ENCODE assay signal across 9 cellular contexts in the genomic region with DNA sequence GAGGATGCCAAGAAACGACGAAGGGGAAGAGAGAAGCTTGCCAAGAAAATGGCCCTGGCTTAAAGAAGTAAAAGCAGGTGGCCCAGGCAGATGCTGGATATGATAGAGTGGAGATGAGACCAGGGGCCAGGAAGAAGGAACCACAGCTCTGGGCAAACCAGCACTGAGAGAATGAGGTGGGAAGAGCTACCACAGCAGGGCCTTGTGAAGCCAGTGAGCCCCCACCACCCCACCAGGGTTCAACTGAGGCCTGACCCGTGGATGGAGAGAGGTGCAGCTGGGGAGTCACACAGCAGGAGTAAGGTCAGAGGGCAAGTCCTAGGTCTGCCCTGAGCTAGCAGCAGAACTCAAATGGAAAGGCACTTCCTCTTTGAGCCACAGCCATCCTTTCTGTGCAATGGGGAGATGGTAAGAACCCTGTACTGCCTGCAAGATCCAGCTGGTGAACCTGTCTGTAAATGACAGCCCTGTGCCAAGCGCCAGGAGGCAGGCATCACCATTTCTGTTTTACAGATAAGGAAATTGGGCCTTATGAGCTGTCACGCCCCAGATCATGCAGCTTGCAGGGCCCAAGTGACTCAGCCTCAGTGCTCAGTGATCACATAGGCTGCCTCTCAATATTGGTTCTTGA. TPM values are rescaled to one million over a fixed set of nuclear protein-coding genes. Genes with fewer than 3 reads are reported as not detected.
DNase-seq lines count a peak whose midpoint lies in the region; ATAC-seq and TF ChIP-seq lines count a peak whose summit lies in the region.
"Had no signal": no experiment of that assay in that cellular context is flagged by ENCODE, and none has a peak within 500 bp of the region (broad histone marks: within the 10 kb centered on the region; RNA-seq: fewer than 3 reads in every experiment).

No MANE protein-coding gene starts in this region.

- no peaks in the 10 kb centered on the region for H3K36me3 ChIP-seq in PC-9 (ENCODE audit: low read depth)

- no peaks in the 10 kb centered on the region for H3K27me3 Mint-ChIP-seq in IgD-negative memory B cell
- H3K27me3 Mint-ChIP-seq in effector memory CD8-positive, alpha-beta T cell: no peaks in the 10 kb centered on the region
- H3K27me3 Mint-ChIP-seq in chondrocyte (ENCODE audit: low read depth): no peaks in the 10 kb centered on the region

- intact Hi-C loops in PC-9 (cut with micrococcal nuclease; ENCODE audit: unreplicated experiment): no loop called here

- no peaks in the 10 kb centered on the region for H3K9me2 ChIP-seq in PC-9 (ENCODE audit: insufficient read depth)

- H3K9me3 ChIP-seq in PC-9 (ENCODE audit: insufficient read depth, low read depth): no peaks in the 10 kb centered on the region

- no peak for ATAC-seq in effector memory CD8-positive, alpha-beta T cell (replicated peaks)

- H3K27ac ChIP-seq in PC-9: no peak overlapping the region

- peak overlapping the region; percentile 71 to 94 (median 91) for H3K4me3 Mint-ChIP-seq in IgD-negative memory B cell
- H3K4me3 Mint-ChIP-seq in effector memory CD8-positive, alpha-beta T cell: peak overlapping the region; percentile 81 to 96
- no peak overlapping the region for H3K4me3 Mint-ChIP-seq in chondrocyte (ENCODE audit: unreplicated experiment)
- H3K4me3 Mint-ChIP-seq: mesothelial cell of epicardium had no signal

- no peak overlapping the region for H3K4me2 ChIP-seq in PC-9

- H3K79me2 ChIP-seq in PC-9 (ENCODE audit: low read depth): no peaks in the 10 kb centered on the region

- H3K27ac Mint-ChIP-seq in IgD-negative memory B cell (peak overlapping the region; percentile 98 to 100 (median 100)), chondrocyte (ENCODE audit: unreplicated experiment) (no peak overlapping the region)
- H3K27ac Mint-ChIP-seq in effector memory CD8-positive, alpha-beta T cell: peak overlapping the region; percentile 91 to 96
- H3K27ac Mint-ChIP-seq: mesothelial cell of epicardium had no signal

- DNase-seq in activated CD4-positive, alpha-beta T cell treated with anti-CD3 and anti-CD28 coated beads for 1 hour: peak; percentile 58
- no peak for DNase-seq in effector memory CD8-positive, alpha-beta T cell
- DNase-seq in stimulated activated CD4-positive, alpha-beta T cell treated with anti-CD3 and anti-CD28 coated beads, TNF-alpha, amount 100 ng/mL, for 4 hours (ENCODE audit: low read depth in 3 of 3): peak in 2 of 3 experiments; percentile 50 to 60
- no peak for DNase-seq in PC-9
- no peak for DNase-seq in chondrocyte (ENCODE audit: low spot score)
- DNase-seq in HT-29 (ENCODE audit: low spot score): no peak
- DNase-seq in GM19238 (ENCODE audit: insufficient read length, low spot score): no peak

- H3F3A ChIP-seq in PC-9 (ENCODE audit: insufficient read depth, low read depth): no peaks in the 10 kb centered on the region; the same call in 1 of the 2 replicates

- no peaks in the 10 kb centered on the region for H3K36me3 Mint-ChIP-seq in IgD-negative memory B cell
- H3K36me3 Mint-ChIP-seq in effector memory CD8-positive, alpha-beta T cell (ENCODE audit: insufficient read depth): peaks cover 21% of the 10 kb centered on the region
- H3K36me3 Mint-ChIP-seq in chondrocyte (ENCODE audit: low read depth): peaks cover 2% of the 10 kb centered on the region
- H3K36me3 Mint-ChIP-seq: mesothelial cell of epicardium had no signal

- no peak for TF ChIP-seq CTCF in PC-9 (conservative IDR thresholded peaks at IDR 0.05)
- no peak for TF ChIP-seq CTCF in chondrocyte (IDR thresholded peaks at IDR 0.05)

- H2AFZ ChIP-seq in PC-9: no peak overlapping the region

- H3K4me3 ChIP-seq in PC-9: no peak overlapping the region

- H3K9me3 Mint-ChIP-seq in IgD-negative memory B cell: no peaks in the 10 kb centered on the region
- H3K9me3 Mint-ChIP-seq in effector memory CD8-positive, alpha-beta T cell: no peaks in the 10 kb centered on the region
- H3K9me3 Mint-ChIP-seq in chondrocyte (ENCODE audit: low read depth): no peaks in the 10 kb centered on the region
- H3K9me3 Mint-ChIP-seq: mesothelial cell of epicardium had no signal

- peaks cover 6% of the 10 kb centered on the region for H3K4me1 ChIP-seq in PC-9 (replicated peaks; ENCODE audit: insufficient read depth)

- BruUV-seq in PC-9 (replicated peaks; lab: Mats Ljungman, UMichigan): no TSS peak

- CTCF ChIA-PET in PC-9 (lab: Charles Lee): no interaction called here

- POLR2A ChIA-PET in PC-9 (lab: Charles Lee; ENCODE audit: unreplicated experiment): no interaction called here

- no peaks in the 10 kb centered on the region for H4K20me1 ChIP-seq in PC-9 (ENCODE audit: insufficient read depth)

- H3K27me3 ChIP-seq in PC-9 (ENCODE audit: insufficient read depth, low read depth): no peaks in the 10 kb centered on the region

- H3K4me1 Mint-ChIP-seq in IgD-negative memory B cell: peaks cover 49 to 85% (median 70%) of the 10 kb centered on the region in 3 donors
- peaks cover 72 to 82% of the 10 kb centered on the region in 2 donors for H3K4me1 Mint-ChIP-seq in effector memory CD8-positive, alpha-beta T cell (ENCODE audit: low read depth in 2 of 2)
- peaks cover 26% of the 10 kb centered on the region for H3K4me1 Mint-ChIP-seq in chondrocyte (ENCODE audit: low read depth)

RNA-seq across cellular contexts. Expression of a gene that starts 8.5 kb away (rescaled TPM):
- polyA plus RNA-seq in IgD-negative memory B cell: 1,152 TPM
- total RNA-seq in PC-9 (2021): 168 and 206 TPM in 2 replicates
- total RNA-seq in chondrocyte: 156 to 175 TPM (median 162 TPM) in 3 replicates
- total RNA-seq in HT-29 (2014; rRNA removed; shearing (Covaris generic)): 172 and 198 TPM in 2 replicates

RNA-seq across cellular contexts. Expression of a gene that starts 18.0 kb away (rescaled TPM):
- 11.2 TPM for polyA plus RNA-seq in IgD-negative memory B cell
- total RNA-seq in PC-9 (2021) (57.2 and 59.9 TPM in 2 replicates), chondrocyte (8.7 to 20.4 TPM (median 8.7 TPM) in 3 replicates)
- total RNA-seq in HT-29 (2014; rRNA removed; shearing (Covaris generic)): 22.0 and 26.8 TPM in 2 replicates

RNA-seq across cellular contexts. Expression of a gene that starts 29.3 kb away (rescaled TPM):
- polyA plus RNA-seq in IgD-negative memory B cell: 10,525 TPM
- total RNA-seq in PC-9 (2021) (1.2 TPM in 1 of 2 replicates, not detected in the other), chondrocyte (not detected in 3 replicates)
- 1.5 and 2.1 TPM in 2 replicates for total RNA-seq in HT-29 (2014; rRNA removed; shearing (Covaris generic))

RNA-seq across cellular contexts. Expression of a gene that starts 54.4 kb away (rescaled TPM):
- 6.6 TPM for polyA plus RNA-seq in IgD-negative memory B cell
- total RNA-seq in PC-9 (2021): 34.0 and 42.5 TPM in 2 replicates
- total RNA-seq in chondrocyte: 13.1 to 18.2 TPM (median 13.7 TPM) in 3 replicates
- total RNA-seq in HT-29 (2014; rRNA removed; shearing (Covaris generic)): 25.8 and 27.0 TPM in 2 replicates

Comparison
In these comparisons a context has a peak if more than half of its experiments do, and no peak if none do; other contexts are left out.
1. DNase-seq: peak in activated CD4-positive, alpha-beta T cell treated with anti-CD3 and anti-CD28 coated beads for 1 hour (single experiment) and stimulated activated CD4-positive, alpha-beta T cell treated with anti-CD3 and anti-CD28 coated beads, TNF-alpha, amount 100 ng/mL, for 4 hours (2 of 3); none in effector memory CD8-positive, alpha-beta T cell (0 of 3), PC-9 (0 of 2), chondrocyte (single experiment), HT-29 (single experiment) and GM19238 (single experiment).